15 cellular contexts compared by ENCODE assay signal in the genomic region with DNA sequence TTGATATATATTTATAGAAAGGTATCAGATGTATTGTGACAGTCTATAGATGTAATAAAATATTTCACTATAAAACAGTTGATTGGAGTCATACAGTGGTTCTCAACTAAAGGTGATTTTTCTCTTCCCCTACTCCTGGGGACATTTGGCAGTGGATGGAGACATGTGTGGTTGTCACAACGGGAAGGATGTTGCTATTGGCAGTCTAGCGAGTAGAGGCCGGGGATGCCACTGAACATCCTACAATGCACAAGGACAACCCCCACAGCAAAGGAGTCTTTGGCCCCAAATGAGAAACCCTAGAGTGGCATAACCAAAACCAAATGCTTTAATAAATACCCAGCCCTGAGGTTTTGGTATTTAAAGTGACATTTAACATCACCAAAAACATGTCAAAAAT.
"Had no signal": no experiment of that assay in that cellular context is flagged by ENCODE, and none has a peak within 500 bp of the region (broad histone marks: within the 10 kb centered on the region; RNA-seq: fewer than 3 reads in every experiment).

No MANE protein-coding gene starts in this region.

- H3K27ac ChIP-seq: SJCRH30, VCaP had no signal

- H3K9me3 ChIP-seq: SJCRH30, stomach had no signal

- H3K36me3 ChIP-seq: SJCRH30, stomach had no signal

- H3K4me3 ChIP-seq: SJCRH30, skin epidermis, stomach had no signal

- H3K27me3 ChIP-seq: SJCRH30, stomach had no signal

- DNase-seq: activated CD4-positive, alpha-beta T cell treated with anti-CD3 and anti-CD28 coated beads, Interleukin-2, amount 50 U/mL, for 1 hour; activated CD4-positive, CD25-positive, alpha-beta regulatory T cell treated with anti-CD3 and anti-CD28 coated beads, Interleukin-2, amount 50 U/mL, for 72 hours; activated CD8-positive, alpha-beta memory T cell treated with anti-CD3 and anti-CD28 coated beads for 24 hours; activated CD8-positive, alpha-beta memory T cell treated with anti-CD3 and anti-CD28 coated beads, Interleukin-2, amount 50 U/mL, for 48 hours; activated effector memory CD4-positive, alpha-beta T cell treated with Interleukin-2 at 50 U/mL for 16 hours; activated naive CD4-positive, alpha-beta T cell treated with anti-CD3 and anti-CD28 coated beads, Interleukin-2, amount 50 U/mL, for 16 hours; activated T-cell treated with anti-CD3 and anti-CD28 coated beads, Interleukin-2, amount 50 U/mL, for 48 hours; nucleus accumbens; SJCRH30; stimulated activated CD4-positive, alpha-beta T cell treated with anti-CD3 and anti-CD28 coated beads, Interleukin-15, amount 100 ng/mL, for 24 hours; stimulated activated CD4-positive, alpha-beta T cell treated with anti-CD3 and anti-CD28 coated beads, Interleukin-2, amount 100 ng/mL, for 48 hours; stomach; T-helper 2 cell had no signal
